6 cellular contexts compared by ENCODE assay signal in genomic region chr3:126967386-126967785, GRCh38.
"Had no signal": no experiment of that assay in that cellular context is flagged by ENCODE, and none has a peak within 500 bp of the region (broad histone marks: within the 10 kb centered on the region; RNA-seq: fewer than 3 reads in every experiment).

No MANE protein-coding gene starts in this region.

- H3K4me3 Mint-ChIP-seq: IgD-negative memory B cell had no signal

- H3K27ac Mint-ChIP-seq: IgD-negative memory B cell had no signal

- ATAC-seq: HepG2 had no signal

- FAIRE-seq: HepG2, HTR-8/SVneo had no signal

- H3K36me3 Mint-ChIP-seq: IgD-negative memory B cell had no signal

- DNase-seq: IMR-90, KBM-7 had no signal

- H3K27ac ChIP-seq: HL-60 had no signal

- H3K9me3 Mint-ChIP-seq: IgD-negative memory B cell had no signal
